13 cellular contexts compared by ENCODE assay signal in genomic region chr10:130820880-130821482, GRCh38.
"Had no signal": no experiment of that assay in that cellular context is flagged by ENCODE, and none has a peak within 500 bp of the region (broad histone marks: within the 10 kb centered on the region; RNA-seq: fewer than 3 reads in every experiment).

No MANE protein-coding gene starts in this region.

- H3K4me1 ChIP-seq: foreskin keratinocyte had no signal

- H3K27ac ChIP-seq: epithelial cell of prostate, foreskin keratinocyte, hepatocyte had no signal

- H3K27me3 ChIP-seq: foreskin keratinocyte, hepatocyte had no signal

- ATAC-seq: effector memory CD8-positive, alpha-beta T cell; foreskin keratinocyte; left colon had no signal

- H3K4me3 ChIP-seq: hepatocyte, lung had no signal

- DNase-seq: activated CD4-positive, alpha-beta T cell treated with anti-CD3 and anti-CD28 coated beads, Interleukin-2, amount 50 U/mL, for 4 hours; activated gamma-delta T cell treated with Interleukin-2 at 50 U/mL for 16 hours; activated T-cell treated with anti-CD3 and anti-CD28 coated beads for 4 hours; effector memory CD8-positive, alpha-beta T cell; foreskin keratinocyte; left colon; natural killer cell; stimulated activated CD8-positive, alpha-beta memory T cell treated with anti-CD3 and anti-CD28 coated beads, Interleukin-4, amount 100 ng/mL, for 48 hours; stimulated activated naive CD4-positive, alpha-beta T cell; T-helper 2 cell had no signal
